Comparison of ENCODE assay signal across 16 cellular contexts in the genomic region with DNA sequence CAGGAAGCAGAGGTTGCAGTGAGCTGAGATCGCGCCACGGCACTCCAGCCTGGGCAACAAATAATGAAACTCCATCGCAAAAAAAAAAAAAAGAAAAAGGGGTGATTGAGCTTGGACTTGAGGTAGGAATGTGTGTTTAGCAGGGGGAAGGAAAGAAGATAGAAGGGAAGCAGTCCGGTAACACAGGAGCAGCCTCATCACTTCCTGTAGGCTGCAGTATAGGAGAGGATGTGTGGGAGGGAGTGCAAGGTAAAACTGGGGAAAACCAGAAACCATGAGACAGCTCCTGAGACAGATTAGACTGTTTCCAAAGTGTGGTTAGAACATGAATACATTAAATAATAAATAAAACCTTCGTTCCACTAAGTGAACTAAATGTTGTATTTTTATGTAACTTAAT. TPM values are rescaled to one million over a fixed set of nuclear protein-coding genes. Genes with fewer than 3 reads are reported as not detected.
DNase-seq lines count a peak whose midpoint lies in the region; ATAC-seq and TF ChIP-seq lines count a peak whose summit lies in the region.
"Had no signal": no experiment of that assay in that cellular context is flagged by ENCODE, and none has a peak within 500 bp of the region (broad histone marks: within the 10 kb centered on the region; RNA-seq: fewer than 3 reads in every experiment).

No MANE protein-coding gene starts in this region.

- no peak overlapping the region for H3K4me2 ChIP-seq in OCI-LY3 (ENCODE audit: low read length)

- H3K4me3 Mint-ChIP-seq in activated T-cell treated with anti-CD3 and anti-CD28 coated beads, Interleukin-2, amount 50 U/mL, for 72 hours, result peak overlapping the region; percentile 10 to 27

- H3K36me3 ChIP-seq in OCI-LY3 (replicated peaks; ENCODE audit: low read depth, low read length), result no peaks in the 10 kb centered on the region
- H3K36me3 ChIP-seq: cardiac muscle cell, HAP-1 had no signal

- H3K27ac ChIP-seq in OCI-LY3 (ENCODE audit: low read length), result no peak overlapping the region
- H3K27ac ChIP-seq: cardiac muscle cell, parathyroid adenoma had no signal

- no peak overlapping the region for H3K9ac ChIP-seq in OCI-LY3 (ENCODE audit: low read length)
- H3K9ac ChIP-seq: parathyroid adenoma had no signal

- H3K4me1 ChIP-seq in OCI-LY3 (ENCODE audit: low read length), result peaks cover 4% of the 10 kb centered on the region; the same call in 1 of the 2 replicates

- ATAC-seq in activated T-cell treated with anti-CD3 and anti-CD28 coated beads, Interleukin-2, amount 50 U/mL, for 72 hours (replicated peaks in 1 of 2), result no peak
- ATAC-seq: stimulated activated naive CD8-positive, alpha-beta T cell treated with anti-CD3 and anti-CD28 coated beads, Interleukin-15, amount 100 ng/mL, for 72 hours had no signal

- no peaks in the 10 kb centered on the region for H3K9me3 Mint-ChIP-seq in activated T-cell treated with anti-CD3 and anti-CD28 coated beads, Interleukin-2, amount 50 U/mL, for 72 hours
- H3K9me3 Mint-ChIP-seq: stimulated activated naive CD8-positive, alpha-beta T cell treated with anti-CD3 and anti-CD28 coated beads, Interleukin-15, amount 100 ng/mL, for 72 hours had no signal

- H4K20me1 ChIP-seq in OCI-LY3 (ENCODE audit: insufficient read depth, low read length), result no peaks in the 10 kb centered on the region

- H3K27me3 Mint-ChIP-seq in activated T-cell treated with anti-CD3 and anti-CD28 coated beads, Interleukin-2, amount 50 U/mL, for 72 hours (ENCODE audit: low read depth), result no peaks in the 10 kb centered on the region
- H3K27me3 Mint-ChIP-seq: stimulated activated naive CD8-positive, alpha-beta T cell treated with anti-CD3 and anti-CD28 coated beads, Interleukin-15, amount 100 ng/mL, for 72 hours had no signal

- no peak overlapping the region for H2AFZ ChIP-seq in OCI-LY3 (ENCODE audit: low read depth, low read length)
- H2AFZ ChIP-seq: parathyroid adenoma had no signal

- H3K27me3 ChIP-seq in OCI-LY3 (ENCODE audit: low read depth, low read length), result 0 out of 2 replicates have a peak, but pooled peaks cover 5% of the 10 kb centered on the region
- H3K27me3 ChIP-seq: cardiac muscle cell had no signal

- no peak for DNase-seq in activated T-cell treated with anti-CD3 and anti-CD28 coated beads, Interleukin-2, amount 50 U/mL, for 72 hours
- DNase-seq in activated T-cell treated with anti-CD3 and anti-CD28 coated beads, Interleukin-2, amount 50 U/mL, for 1 hour, result no peak
- DNase-seq in dermis blood vessel endothelial cell, result peak; percentile 49
- DNase-seq in renal cortical epithelial cell (ENCODE audit: low read depth), result peak; percentile 67
- DNase-seq in activated effector memory CD4-positive, alpha-beta T cell treated with anti-CD3 and anti-CD28 coated beads, Interleukin-2, amount 50 U/mL, for 16 hours, result no peak
- no peak for DNase-seq in foreskin melanocyte
- DNase-seq in OCI-M2 (lab: John Stamatoyannopoulos, UW; ENCODE audit: unreplicated experiment), result no peak
- DNase-seq: activated gamma-delta T cell; glutamatergic neuron; NCI-H1694 treated with DMSO at 0.1 percent for 48 hours; SHP77 treated with DMSO at 0.1 percent for 48 hours; stimulated activated naive CD8-positive, alpha-beta T cell treated with anti-CD3 and anti-CD28 coated beads, Interleukin-15, amount 100 ng/mL, for 72 hours had no signal

- H3K79me2 ChIP-seq in OCI-LY3 (ENCODE audit: low read length), result no peaks in the 10 kb centered on the region

- H3K27ac Mint-ChIP-seq in activated T-cell treated with anti-CD3 and anti-CD28 coated beads, Interleukin-2, amount 50 U/mL, for 72 hours, result peak overlapping the region; percentile 16

- peaks cover 10% of the 10 kb centered on the region for H3K4me1 Mint-ChIP-seq in activated T-cell treated with anti-CD3 and anti-CD28 coated beads, Interleukin-2, amount 50 U/mL, for 72 hours (ENCODE audit: low read depth)

- TF ChIP-seq CTCF in OCI-LY3 (IDR thresholded peaks at IDR 0.05; ENCODE audit: low read depth, low read length), result peak; percentile 16; the same call in 1 of the 2 replicates

- no peaks in the 10 kb centered on the region for H3K9me3 ChIP-seq in OCI-LY3 (ENCODE audit: insufficient read depth, low read length)
- H3K9me3 ChIP-seq: HAP-1 had no signal

- no peak overlapping the region for H3K4me3 ChIP-seq in OCI-LY3 (ENCODE audit: low read length)
- H3K4me3 ChIP-seq: cardiac muscle cell, HAP-1 had no signal

- H3K36me3 Mint-ChIP-seq in activated T-cell treated with anti-CD3 and anti-CD28 coated beads, Interleukin-2, amount 50 U/mL, for 72 hours (ENCODE audit: insufficient read depth in 2 of 2), result no peaks in the 10 kb centered on the region

RNA-seq across cellular contexts. Expression of a gene that starts 49.2 kb away (rescaled TPM):
- 1 to 10 TPM in 1 of 2 donors, under 1 TPM in 1; 0.09 to 1.7 TPM for total RNA-seq in activated T-cell treated with anti-CD3 and anti-CD28 coated beads, Interleukin-2, amount 50 U/mL, for 72 hours
- 37.2 and 63.8 TPM in 2 replicates for total RNA-seq in dermis blood vessel endothelial cell
- 30.6 and 65.2 TPM in 2 replicates for total RNA-seq in renal cortical epithelial cell

Comparison
In these comparisons a context has a peak if more than half of its experiments do, and no peak if none do; other contexts are left out.
1. DNase-seq: peak in dermis blood vessel endothelial cell (single experiment) and renal cortical epithelial cell (single experiment); none in activated T-cell treated with anti-CD3 and anti-CD28 coated beads, Interleukin-2, amount 50 U/mL, for 72 hours (0 of 2), activated T-cell treated with anti-CD3 and anti-CD28 coated beads, Interleukin-2, amount 50 U/mL, for 1 hour (single experiment), activated effector memory CD4-positive, alpha-beta T cell treated with anti-CD3 and anti-CD28 coated beads, Interleukin-2, amount 50 U/mL, for 16 hours (single experiment), foreskin melanocyte (single experiment) and OCI-M2 (single experiment).
2. RNA of a gene that starts 49.2 kb away (total RNA-seq): 30.6 to 65.2 TPM in renal cortical epithelial cell and 37.2 to 63.8 TPM in dermis blood vessel endothelial cell; 0.09 to 1.7 TPM in activated T-cell treated with anti-CD3 and anti-CD28 coated beads, Interleukin-2, amount 50 U/mL, for 72 hours; every median in the first group is over 10 times any median in the second.